In the genomic region with DNA sequence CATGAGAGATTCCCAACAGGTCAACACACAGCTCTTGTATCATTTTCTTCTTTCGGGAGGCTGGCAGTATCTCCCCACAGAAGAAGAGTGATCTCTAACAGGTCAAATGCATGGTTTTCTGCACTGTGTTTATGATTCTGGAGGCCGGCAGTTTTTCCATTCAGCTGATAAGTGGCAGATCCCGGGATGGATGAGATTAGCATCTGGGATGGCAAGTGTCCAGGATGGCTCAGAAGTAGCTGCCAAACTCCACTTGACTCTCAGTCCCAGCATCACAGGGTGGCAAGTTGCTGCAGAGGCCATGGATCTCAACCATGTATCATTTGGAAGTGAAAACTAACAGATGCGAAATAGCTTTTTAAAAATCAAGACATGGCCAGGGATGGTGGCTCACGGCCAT, we compare ENCODE assay signal across 11 cellular contexts.
"Had no signal": no experiment of that assay in that cellular context is flagged by ENCODE, and none has a peak within 500 bp of the region (broad histone marks: within the 10 kb centered on the region; RNA-seq: fewer than 3 reads in every experiment).

No MANE protein-coding gene starts in this region.

- DNase-seq: activated CD4-positive, alpha-beta T cell treated with anti-CD3 and anti-CD28 coated beads, Interleukin-2, amount 50 U/mL, for 1 hour; activated naive CD4-positive, alpha-beta T cell; activated naive CD8-positive, alpha-beta T cell treated with anti-CD3 and anti-CD28 coated beads, Interleukin-2, amount 10 ng/mL, durations not matched to agents 7 days and 5 days; activated T-cell treated with anti-CD3 and anti-CD28 coated beads for 4 hours; cerebellar nuclear complex; effector CD8-positive, alpha-beta T cell; kidney glomerular epithelial cell; stimulated activated CD4-positive, alpha-beta T cell treated with anti-CD3 and anti-CD28 coated beads, Interleukin-4, amount 100 ng/mL, for 1 hour; stimulated activated naive B cell treated with anti-CD40 and anti-IgM and Interleukin-4, amounts not matched to agents 10 μg/mL and 1 μg/mL and 100 μg/mL, for 72 hours; T-helper 9 cell had no signal

- ATAC-seq: activated CD4-positive, CD25-positive, alpha-beta regulatory T cell treated with anti-CD3 and anti-CD28 coated beads, Interleukin-2, amount 50 U/mL, for 24 hours; stimulated activated naive B cell treated with anti-CD40 and anti-IgM and Interleukin-4, amounts not matched to agents 10 μg/mL and 1 μg/mL and 100 μg/mL, for 72 hours had no signal
